1 cellular context compared by ENCODE assay signal in the genomic region with DNA sequence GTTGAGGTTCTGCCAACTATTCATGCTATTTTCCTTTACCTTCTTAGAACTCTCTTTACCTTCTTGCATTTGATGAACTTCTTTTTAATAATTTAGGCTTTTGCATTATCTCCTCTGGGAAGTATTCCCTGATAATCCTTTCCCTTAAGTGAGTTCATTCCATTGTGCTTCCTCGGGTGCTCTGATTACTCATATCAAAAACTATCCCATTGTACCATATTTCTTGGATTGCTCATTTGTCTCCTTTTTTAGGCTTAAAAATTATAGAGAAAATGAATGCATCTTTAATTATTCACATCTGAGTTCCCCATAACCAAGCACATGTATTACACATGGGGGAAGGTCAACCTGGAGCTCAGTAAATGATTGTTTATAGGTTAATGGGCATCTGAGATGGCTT.
TF ChIP-seq lines count a peak whose summit lies in the region.

No MANE protein-coding gene starts in this region.

TF ChIP-seq in SK-N-SH, 30 proteins besides CTCF, POLR2A, EP300 and RAD21:
- TF ChIP-seq, protein P1, sequence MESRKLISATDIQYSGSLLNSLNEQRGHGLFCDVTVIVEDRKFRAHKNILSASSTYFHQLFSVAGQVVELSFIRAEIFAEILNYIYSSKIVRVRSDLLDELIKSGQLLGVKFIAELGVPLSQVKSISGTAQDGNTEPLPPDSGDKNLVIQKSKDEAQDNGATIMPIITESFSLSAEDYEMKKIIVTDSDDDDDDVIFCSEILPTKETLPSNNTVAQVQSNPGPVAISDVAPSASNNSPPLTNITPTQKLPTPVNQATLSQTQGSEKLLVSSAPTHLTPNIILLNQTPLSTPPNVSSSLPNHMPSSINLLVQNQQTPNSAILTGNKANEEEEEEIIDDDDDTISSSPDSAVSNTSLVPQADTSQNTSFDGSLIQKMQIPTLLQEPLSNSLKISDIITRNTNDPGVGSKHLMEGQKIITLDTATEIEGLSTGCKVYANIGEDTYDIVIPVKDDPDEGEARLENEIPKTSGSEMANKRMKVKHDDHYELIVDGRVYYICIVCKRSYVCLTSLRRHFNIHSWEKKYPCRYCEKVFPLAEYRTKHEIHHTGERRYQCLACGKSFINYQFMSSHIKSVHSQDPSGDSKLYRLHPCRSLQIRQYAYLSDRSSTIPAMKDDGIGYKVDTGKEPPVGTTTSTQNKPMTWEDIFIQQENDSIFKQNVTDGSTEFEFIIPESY (IDR thresholded peaks at IDR 0.05; ENCODE audit: borderline replicate concordance, low read depth): no peak
- TF ChIP-seq, protein P2, sequence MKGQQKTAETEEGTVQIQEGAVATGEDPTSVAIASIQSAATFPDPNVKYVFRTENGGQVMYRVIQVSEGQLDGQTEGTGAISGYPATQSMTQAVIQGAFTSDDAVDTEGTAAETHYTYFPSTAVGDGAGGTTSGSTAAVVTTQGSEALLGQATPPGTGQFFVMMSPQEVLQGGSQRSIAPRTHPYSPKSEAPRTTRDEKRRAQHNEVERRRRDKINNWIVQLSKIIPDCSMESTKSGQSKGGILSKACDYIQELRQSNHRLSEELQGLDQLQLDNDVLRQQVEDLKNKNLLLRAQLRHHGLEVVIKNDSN (IDR thresholded peaks at IDR 0.05; ENCODE audit: borderline replicate concordance, low read depth): no peak
- TF ChIP-seq GABPA (IDR thresholded peaks at IDR 0.05; ENCODE audit: low read depth): no peak
- peak; percentile 50; the same call in 1 of the 2 replicates for TF ChIP-seq NFIC (IDR thresholded peaks at IDR 0.05; ENCODE audit: borderline replicate concordance)
- TF ChIP-seq, protein P3, sequence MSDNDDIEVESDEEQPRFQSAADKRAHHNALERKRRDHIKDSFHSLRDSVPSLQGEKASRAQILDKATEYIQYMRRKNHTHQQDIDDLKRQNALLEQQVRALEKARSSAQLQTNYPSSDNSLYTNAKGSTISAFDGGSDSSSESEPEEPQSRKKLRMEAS (IDR thresholded peaks at IDR 0.05; ENCODE audit: low read depth): peak; percentile 82
- peak; percentile 78 for TF ChIP-seq FOSL2 (IDR thresholded peaks at IDR 0.05; ENCODE audit: borderline replicate concordance, low read depth)
- peak; percentile 67 for TF ChIP-seq JUND (IDR thresholded peaks at IDR 0.05)
- TF ChIP-seq TCF12 (IDR thresholded peaks at IDR 0.05): peak; percentile 80
- TF ChIP-seq TEAD4 (IDR thresholded peaks at IDR 0.05; ENCODE audit: borderline replicate concordance, insufficient read depth): peak; percentile 61; the same call in 1 of the 2 replicates
